In the genomic region with DNA sequence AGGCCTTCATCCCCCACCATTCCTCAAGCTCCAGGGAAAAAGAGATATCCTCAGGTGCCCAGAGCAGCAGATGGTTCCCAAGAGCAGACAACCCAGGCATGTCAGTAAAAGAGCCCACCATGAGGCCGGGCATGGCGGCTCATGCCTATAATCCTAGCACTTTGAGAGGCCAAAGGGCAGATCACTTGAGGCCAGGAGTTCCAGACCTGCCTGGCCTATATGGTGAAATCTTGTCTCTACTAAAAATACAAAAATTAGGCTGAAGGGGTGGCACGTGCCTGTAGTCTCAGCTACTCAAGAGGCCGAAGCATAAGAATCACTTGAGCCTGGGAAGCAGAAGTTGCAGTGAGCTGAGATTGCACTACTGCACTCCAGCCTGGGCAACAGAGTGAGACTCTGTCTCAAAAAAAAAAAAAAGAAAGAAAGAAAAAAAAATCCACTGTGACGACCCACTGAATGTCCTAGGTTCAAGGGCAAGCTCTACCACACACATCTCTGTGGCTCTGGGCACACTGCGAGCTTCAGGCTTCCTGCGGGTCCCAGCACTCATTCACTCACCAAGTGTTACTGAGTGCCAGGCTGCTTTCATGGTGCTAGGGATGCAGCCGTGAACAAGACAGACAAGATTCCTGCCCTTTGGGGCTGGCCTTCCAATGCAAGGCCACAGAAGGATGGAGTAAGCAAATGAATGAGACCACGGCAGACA, we compare ENCODE assay signal across 20 cellular contexts. TPM values are rescaled to one million over a fixed set of nuclear protein-coding genes. Genes with fewer than 3 reads are reported as not detected.
A peak's percentile ranks its signal among the peaks of the same experiment; 100 is the strongest.
DNase-seq lines count a peak whose midpoint lies in the region; TF ChIP-seq lines count a peak whose summit lies in the region.
"Had no signal": no experiment of that assay in that cellular context is flagged by ENCODE, and none has a peak within 500 bp of the region (broad histone marks: within the 10 kb centered on the region; RNA-seq: fewer than 3 reads in every experiment).

No MANE protein-coding gene starts in this region.

- H3K4me1 Mint-ChIP-seq in activated CD4-positive, alpha-beta T cell treated with anti-CD3 and anti-CD28 coated beads, Interleukin-2, amount 10 ng/mL, durations not matched to agents 7 days and 5 days = peaks cover 72% of the 10 kb centered on the region
- peaks cover 46 to 87% (median 51%) of the 10 kb centered on the region in 3 donors for H3K4me1 Mint-ChIP-seq in CD8-positive, alpha-beta memory T cell
- H3K4me1 Mint-ChIP-seq in brain (peaks cover 47% of the 10 kb centered on the region), neural progenitor cell (peaks cover 50% of the 10 kb centered on the region)

- H3K27me3 Mint-ChIP-seq in activated CD4-positive, alpha-beta T cell treated with anti-CD3 and anti-CD28 coated beads, Interleukin-2, amount 10 ng/mL, durations not matched to agents 7 days and 5 days = no peaks in the 10 kb centered on the region
- no peaks in the 10 kb centered on the region for H3K27me3 Mint-ChIP-seq in CD8-positive, alpha-beta memory T cell
- H3K27me3 Mint-ChIP-seq in brain (peaks cover 16% of the 10 kb centered on the region), neural progenitor cell (ENCODE audit: insufficient read depth, low read depth) (peaks cover 12% of the 10 kb centered on the region)

- CTCF ChIA-PET in activated CD4-positive, alpha-beta T cell treated with anti-CD3 and anti-CD28 coated beads, Interleukin-2, amount 10 ng/mL, durations not matched to agents 7 days and 5 days (lab: Charles Lee) = interaction anchor here (2.3 to 4.1 kb wide), 4 partner anchors 8 to 23 kb away, joined by 8 to 20 read pairs (median 13); a partner anchor contains a TSS
- CTCF ChIA-PET in CD8-positive, alpha-beta memory T cell (lab: Charles Lee) = interaction anchor here (0.7 to 4.7 kb wide), 5 partner anchors 9 to 23 kb away, joined by 3 to 26 read pairs (median 4); no protein-coding TSS in a partner anchor

- H4K20me1 ChIP-seq in neural progenitor cell (ENCODE audit: low read depth) = no peaks in the 10 kb centered on the region

- no peaks in the 10 kb centered on the region for H3K9me3 ChIP-seq in CD8-positive, alpha-beta memory T cell (ENCODE audit: low read length)
- H3K9me3 ChIP-seq in neural progenitor cell (ENCODE audit: low read depth) = no peaks in the 10 kb centered on the region
- H3K9me3 ChIP-seq: esophagus muscularis mucosa, heart left ventricle had no signal

- H3K9me3 Mint-ChIP-seq in activated CD4-positive, alpha-beta T cell treated with anti-CD3 and anti-CD28 coated beads, Interleukin-2, amount 10 ng/mL, durations not matched to agents 7 days and 5 days = no peaks in the 10 kb centered on the region
- H3K9me3 Mint-ChIP-seq in CD8-positive, alpha-beta memory T cell = no peaks in the 10 kb centered on the region
- H3K9me3 Mint-ChIP-seq in brain = no peaks in the 10 kb centered on the region
- H3K9me3 Mint-ChIP-seq in neural progenitor cell = no peaks in the 10 kb centered on the region

- TF ChIP-seq CTCF in brain (conservative IDR thresholded peaks at IDR 0.05) = no peak
- TF ChIP-seq CTCF in neural progenitor cell (IDR thresholded peaks at IDR 0.05) = no peak

- no peaks in the 10 kb centered on the region for H3K36me3 Mint-ChIP-seq in activated CD4-positive, alpha-beta T cell treated with anti-CD3 and anti-CD28 coated beads, Interleukin-2, amount 10 ng/mL, durations not matched to agents 7 days and 5 days (ENCODE audit: low read depth)
- no peaks in the 10 kb centered on the region for H3K36me3 Mint-ChIP-seq in CD8-positive, alpha-beta memory T cell
- H3K36me3 Mint-ChIP-seq in brain (no peaks in the 10 kb centered on the region), neural progenitor cell (no peaks in the 10 kb centered on the region)

- H3K4me3 Mint-ChIP-seq in activated CD4-positive, alpha-beta T cell treated with anti-CD3 and anti-CD28 coated beads, Interleukin-2, amount 10 ng/mL, durations not matched to agents 7 days and 5 days = no peak overlapping the region
- H3K4me3 Mint-ChIP-seq in CD8-positive, alpha-beta memory T cell = peak overlapping the region in 2 of 7 donors; percentile 15 to 62
- no peak overlapping the region for H3K4me3 Mint-ChIP-seq in brain
- H3K4me3 Mint-ChIP-seq in neural progenitor cell = peak overlapping the region; percentile 4

- no peak overlapping the region for H3K27ac ChIP-seq in CD8-positive, alpha-beta memory T cell (ENCODE audit: low read depth, low read length)
- H3K27ac ChIP-seq in neural progenitor cell = no peak overlapping the region
- H3K27ac ChIP-seq: dorsolateral prefrontal cortex, esophagus muscularis mucosa, heart left ventricle, HL-60 had no signal

- no peak overlapping the region for H3K9ac ChIP-seq in neural progenitor cell

- DNase-seq in activated CD4-positive, alpha-beta T cell treated with anti-CD3 and anti-CD28 coated beads, Interleukin-2, amount 10 ng/mL, durations not matched to agents 7 days and 5 days = no peak
- no peak for DNase-seq in activated CD4-positive, alpha-beta T cell treated with anti-CD3 and anti-CD28 coated beads for 4 hours
- DNase-seq in CD8-positive, alpha-beta memory T cell = peak in 1 of 5 donors; percentile 12
- DNase-seq in neural progenitor cell (ENCODE audit: low spot score) (no peak), NCI-H1436 treated with DMSO at 0.1 percent for 48 hours (lab: John Stamatoyannopoulos, UW) (no peak), germinal center (ENCODE audit: low spot score) (no peak), inferior parietal cortex (ENCODE audit: extremely low spot score) (no peak)
- DNase-seq: activated naive CD4-positive, alpha-beta T cell treated with Interleukin-2 at 50 U/mL for 16 hours; Calu3; HCEC 1CT; MV-4-11; NCI-H2081; NCI-H510A; OCI-M1; SIG-M5 had no signal

- no peaks in the 10 kb centered on the region for H3K27me3 ChIP-seq in CD8-positive, alpha-beta memory T cell (ENCODE audit: insufficient read depth, low read length, poor library complexity, severe bottlenecking)
- peaks cover 7% of the 10 kb centered on the region for H3K27me3 ChIP-seq in neural progenitor cell
- H3K27me3 ChIP-seq: dorsolateral prefrontal cortex, heart left ventricle had no signal

- H3F3A ChIP-seq in neural progenitor cell (ENCODE audit: low read depth) = peaks cover 6% of the 10 kb centered on the region

- no peaks in the 10 kb centered on the region for H3K36me3 ChIP-seq in CD8-positive, alpha-beta memory T cell (ENCODE audit: insufficient read depth, low read length)
- no peaks in the 10 kb centered on the region for H3K36me3 ChIP-seq in neural progenitor cell
- H3K36me3 ChIP-seq: esophagus muscularis mucosa, heart left ventricle had no signal

- peak overlapping the region; percentile 41 for H2AFZ ChIP-seq in neural progenitor cell (replicated peaks)

- H3K4me3 ChIP-seq in CD8-positive, alpha-beta memory T cell (ENCODE audit: low read length) = no peak overlapping the region
- H3K4me3 ChIP-seq in neural progenitor cell = no peak overlapping the region
- H3K4me3 ChIP-seq: dorsolateral prefrontal cortex, esophagus muscularis mucosa, heart left ventricle had no signal

- H3K27ac Mint-ChIP-seq in activated CD4-positive, alpha-beta T cell treated with anti-CD3 and anti-CD28 coated beads, Interleukin-2, amount 10 ng/mL, durations not matched to agents 7 days and 5 days = peak overlapping the region; percentile 69
- peak overlapping the region; percentile 2 to 100 (median 90) for H3K27ac Mint-ChIP-seq in CD8-positive, alpha-beta memory T cell
- H3K27ac Mint-ChIP-seq in brain (peak overlapping the region in 3 of 5 experiments; percentile 8 to 89 (median 59)), neural progenitor cell (peak overlapping the region; percentile 57)

- peaks cover 49% of the 10 kb centered on the region for H3K4me1 ChIP-seq in CD8-positive, alpha-beta memory T cell (ENCODE audit: insufficient read depth, low read length)
- H3K4me1 ChIP-seq in neural progenitor cell = peaks cover 24% of the 10 kb centered on the region

- POLR2A ChIA-PET in activated CD4-positive, alpha-beta T cell treated with anti-CD3 and anti-CD28 coated beads, Interleukin-2, amount 10 ng/mL, durations not matched to agents 7 days and 5 days (lab: Charles Lee) = no interaction called here
- POLR2A ChIA-PET in CD8-positive, alpha-beta memory T cell (lab: Charles Lee) = interaction anchor here (1.2 kb wide), 1 partner anchor 12 kb away, joined by 3 read pairs; no protein-coding TSS in a partner anchor

- H3K4me2 ChIP-seq in neural progenitor cell = peak overlapping the region; percentile 38

- no peaks in the 10 kb centered on the region for H3K79me2 ChIP-seq in neural progenitor cell (ENCODE audit: low read depth)

RNA-seq across cellular contexts. Expression of a gene that starts 6.5 kb away (rescaled TPM):
- total RNA-seq in activated CD4-positive, alpha-beta T cell treated with anti-CD3 and anti-CD28 coated beads, Interleukin-2, amount 10 ng/mL, durations not matched to agents 7 days and 5 days = 10 to 100 TPM; 11.9 to 14.2 TPM
- 100 to 1,000 TPM; 214 to 237 TPM for total RNA-seq in CD8-positive, alpha-beta memory T cell
- 518 TPM for polyA plus RNA-seq in CD8-positive, alpha-beta memory T cell
- polyA plus RNA-seq in brain (ENCODE audit: insufficient read depth, low read depth, low replicate concordance) = 3.0 TPM
- total RNA-seq in neural progenitor cell (ENCODE audit: low replicate concordance) = 2.3 TPM in 1 of 2 replicates, not detected in the other

RNA-seq across cellular contexts. Expression of a gene that starts 13.4 kb away (rescaled TPM):
- under 1 TPM in 1 of 2 experiments, not detected in 1; 0.22 TPM for total RNA-seq in activated CD4-positive, alpha-beta T cell treated with anti-CD3 and anti-CD28 coated beads, Interleukin-2, amount 10 ng/mL, durations not matched to agents 7 days and 5 days
- total RNA-seq in CD8-positive, alpha-beta memory T cell = 10 to 100 TPM; 16.2 to 18.0 TPM
- 0.49 TPM for polyA plus RNA-seq in CD8-positive, alpha-beta memory T cell
- not detected for polyA plus RNA-seq in brain (ENCODE audit: insufficient read depth, low read depth, low replicate concordance)
- not detected in 2 replicates for total RNA-seq in neural progenitor cell (ENCODE audit: low replicate concordance)
- total RNA-seq: Calu3, esophagus muscularis mucosa, heart left ventricle had no signal

RNA-seq across cellular contexts. Expression of a gene that starts 35.4 kb away (rescaled TPM):
- total RNA-seq in activated CD4-positive, alpha-beta T cell treated with anti-CD3 and anti-CD28 coated beads, Interleukin-2, amount 10 ng/mL, durations not matched to agents 7 days and 5 days = under 1 TPM in 1 of 2 experiments, not detected in 1; 0.06 TPM
- total RNA-seq in CD8-positive, alpha-beta memory T cell = under 1 TPM; 0.07 to 0.24 TPM
- not detected for polyA plus RNA-seq in CD8-positive, alpha-beta memory T cell
- polyA plus RNA-seq in brain (ENCODE audit: insufficient read depth, low read depth, low replicate concordance) = 0.48 TPM
- 3.0 and 10.5 TPM in 2 replicates for total RNA-seq in neural progenitor cell (ENCODE audit: low replicate concordance)
- total RNA-seq: Calu3 had no signal

RNA-seq across cellular contexts. Expression of a gene that starts 56.9 kb away (rescaled TPM):
- total RNA-seq in activated CD4-positive, alpha-beta T cell treated with anti-CD3 and anti-CD28 coated beads, Interleukin-2, amount 10 ng/mL, durations not matched to agents 7 days and 5 days = 100 to 1,000 TPM; 126 to 128 TPM
- total RNA-seq in CD8-positive, alpha-beta memory T cell = 100 to 1,000 TPM; 255 to 256 TPM
- 147 TPM for polyA plus RNA-seq in CD8-positive, alpha-beta memory T cell
- 83.6 TPM for polyA plus RNA-seq in brain (ENCODE audit: insufficient read depth, low read depth, low replicate concordance)
- total RNA-seq in neural progenitor cell (ENCODE audit: low replicate concordance) = 162 and 179 TPM in 2 replicates

Comparison
In these comparisons a context has a peak if more than half of its experiments do, and no peak if none do; other contexts are left out.
1. RNA of a gene that starts 6.5 kb away (total RNA-seq): 214 to 237 TPM in CD8-positive, alpha-beta memory T cell; 11.9 to 14.2 TPM in activated CD4-positive, alpha-beta T cell treated with anti-CD3 and anti-CD28 coated beads, Interleukin-2, amount 10 ng/mL, durations not matched to agents 7 days and 5 days and 2.3 TPM in neural progenitor cell; every median in the first group is over 10 times any median in the second.
2. RNA of a gene that starts 13.4 kb away (total RNA-seq): 16.2 to 18.0 TPM in CD8-positive, alpha-beta memory T cell; 0.22 TPM in activated CD4-positive, alpha-beta T cell treated with anti-CD3 and anti-CD28 coated beads, Interleukin-2, amount 10 ng/mL, durations not matched to agents 7 days and 5 days and not detected in neural progenitor cell; every median in the first group is over 10 times any median in the second.
3. Peak in every context shown above with its lines, with median percentiles within 50 percentile points of each other: H3K27ac Mint-ChIP-seq.